23 cellular contexts compared by ENCODE assay signal in genomic region chr7:26964409-26964808, GRCh38.
"Had no signal": no experiment of that assay in that cellular context is flagged by ENCODE, and none has a peak within 500 bp of the region (broad histone marks: within the 10 kb centered on the region; RNA-seq: fewer than 3 reads in every experiment).

No MANE protein-coding gene starts in this region.

- H3K27me3 ChIP-seq: foreskin keratinocyte, hepatocyte, left lung, ovary, transverse colon had no signal

- DNase-seq: activated CD4-positive, alpha-beta T cell treated with anti-CD3 and anti-CD28 coated beads, Interleukin-2, amount 10 ng/mL, durations not matched to agents 7 days and 5 days; activated CD8-positive, alpha-beta memory T cell treated with anti-CD3 and anti-CD28 coated beads, Interleukin-2, amount 10 ng/mL, durations not matched to agents 7 days and 5 days; activated CD8-positive, alpha-beta T cell treated with anti-CD3 and anti-CD28 coated beads for 36 hours; activated T-cell treated with anti-CD3 and anti-CD28 coated beads for 4 hours; aorta; caudate nucleus; effector memory CD4-positive, alpha-beta T cell; foreskin keratinocyte; glutamatergic neuron; immature natural killer cell; kidney glomerular epithelial cell; left lung; midbrain; natural killer cell; ovary; stimulated activated CD4-positive, alpha-beta T cell treated with anti-CD3 and anti-CD28 coated beads, Interleukin-2, amount 100 ng/mL, for 48 hours; stimulated activated CD8-positive, alpha-beta memory T cell treated with anti-CD3 and anti-CD28 coated beads, Interleukin-4, amount 100 ng/mL, for 48 hours; stimulated activated naive B cell treated with anti-CD40 and anti-IgM and Interleukin-4, amounts not matched to agents 10 μg/mL and 1 μg/mL and 100 μg/mL, for 72 hours; transverse colon had no signal

- H3K4me3 ChIP-seq: hepatocyte, left lung, ovary, prostate gland, transverse colon had no signal

- H2AFZ ChIP-seq: hepatocyte had no signal

- H3K4me1 ChIP-seq: prostate gland, transverse colon had no signal

- H3K27ac ChIP-seq: foreskin keratinocyte, hepatocyte, left lung, ovary, prostate gland, transverse colon, VCaP had no signal

- H3K4me2 ChIP-seq: hepatocyte had no signal

- FAIRE-seq: urothelium cell line had no signal

- H3K79me2 ChIP-seq: hepatocyte had no signal

- H3K36me3 ChIP-seq: left lung, ovary, prostate gland, transverse colon had no signal

- H3K9me3 ChIP-seq: left lung, ovary, prostate gland, transverse colon had no signal
